In genomic region chr6:38572186-38572813, GRCh38 we compare ENCODE assay signal across 9 cellular contexts.
DNase-seq lines count a peak whose midpoint lies in the region; ATAC-seq, FAIRE-seq and TF ChIP-seq lines count a peak whose summit lies in the region.
"Had no signal": no experiment of that assay in that cellular context is flagged by ENCODE, and none has a peak within 500 bp of the region (broad histone marks: within the 10 kb centered on the region; RNA-seq: fewer than 3 reads in every experiment).

No MANE protein-coding gene starts in this region.

- H3K4me3 ChIP-seq in A673 (ENCODE audit: low read depth, low read length, poor library complexity, severe bottlenecking): no peak overlapping the region
- no peak overlapping the region for H3K4me3 ChIP-seq in GM12878

- BruUV-seq in A673 (replicated peaks; lab: Mats Ljungman, UMichigan): no TSS peak
- BruUV-seq in GM12878 (replicated peaks; lab: Mats Ljungman, UMichigan): no TSS peak

- no peaks in the 10 kb centered on the region for H3K36me3 ChIP-seq in A673 (ENCODE audit: insufficient read depth, low read length, poor library complexity, severe bottlenecking)
- H3K36me3 ChIP-seq in GM12878 (ENCODE audit: control insufficient read depth in 2 of 2, insufficient read depth in 2 of 2, low read length in 1 of 2): no peaks in the 10 kb centered on the region

- TF ChIP-seq CTCF in A673 (conservative IDR thresholded peaks at IDR 0.05; ENCODE audit: low read depth, low read length) (no peak), GM12878 (IDR thresholded peaks at IDR 0.05 in 2 of 3, conservative IDR thresholded peaks at IDR 0.05 in 1 of 3; ENCODE audit: control insufficient read depth in 2 of 3, extremely low read depth in 1 of 3, insufficient read depth in 1 of 3, low read depth in 3 of 3, low read length in 3 of 3) (no peak), osteocyte (IDR thresholded peaks at IDR 0.05) (no peak)

- RAD21 ChIA-PET in GM12878 (lab: Charles Lee; ENCODE audit: unreplicated experiment): interaction anchor here (0.6 to 2.0 kb wide), 5 partner anchors 24 to 789 kb away, joined by 3 to 7 read pairs (median 5); no protein-coding TSS in a partner anchor

- H3K27me3 Mint-ChIP-seq in osteocyte (ENCODE audit: unreplicated experiment): no peaks in the 10 kb centered on the region

- no peak overlapping the region for H3K27ac Mint-ChIP-seq in osteocyte (ENCODE audit: unreplicated experiment)

- SMC1A ChIA-PET in GM12878 (lab: Charles Lee; ENCODE audit: uncharacterized antibody, unreplicated experiment): interaction anchor here (0.7 to 5.4 kb wide), 7 partner anchors 8 to 539 kb away, joined by 3 to 36 read pairs (median 11); no protein-coding TSS in a partner anchor

- no peaks in the 10 kb centered on the region for H3K79me2 ChIP-seq in GM12878 (ENCODE audit: control insufficient read depth, insufficient read depth, low read length)

- H3K9me3 ChIP-seq in A673 (ENCODE audit: low read depth, low read length, poor library complexity, severe bottlenecking) (no peaks in the 10 kb centered on the region), GM12878 (replicated peaks; ENCODE audit: control insufficient read depth, insufficient read depth, low read length) (no peaks in the 10 kb centered on the region)

- POLR2A ChIA-PET in A673 (lab: Charles Lee; ENCODE audit: low non-redundant PET): no interaction called here
- POLR2A ChIA-PET in GM12878 (lab: Charles Lee): no interaction called here

- H3K4me1 Mint-ChIP-seq in osteocyte (ENCODE audit: unreplicated experiment): peaks cover 14% of the 10 kb centered on the region

- H4K20me1 ChIP-seq in GM12878 (ENCODE audit: control insufficient read depth, insufficient read depth): no peaks in the 10 kb centered on the region

- TF ChIP-seq RAD21 in GM12878 (IDR thresholded peaks at IDR 0.05; ENCODE audit: insufficient read depth, low read depth, low read length): no peak

- in situ Hi-C loops in GM12878 (cut with MboI): no loop called here

- peaks cover 8% of the 10 kb centered on the region for H3K36me3 Mint-ChIP-seq in osteocyte (ENCODE audit: unreplicated experiment)

- H3K27me3 ChIP-seq in A673 (replicated peaks; ENCODE audit: insufficient read depth, low read depth, low read length, poor library complexity) (no peaks in the 10 kb centered on the region), GM12878 (replicated peaks in 1 of 2; ENCODE audit: control insufficient read depth in 2 of 2, insufficient read depth in 2 of 2, low read length in 1 of 2) (no peaks in the 10 kb centered on the region)

- H3K4me1 ChIP-seq in A673 (ENCODE audit: insufficient read depth, low read length, poor library complexity, severe bottlenecking): peaks cover 4% of the 10 kb centered on the region
- H3K4me1 ChIP-seq in GM12878 (ENCODE audit: control insufficient read depth, insufficient read depth, low read length): no peaks in the 10 kb centered on the region

- no peak overlapping the region for H3K27ac ChIP-seq in A673 (ENCODE audit: low read depth, low read length, poor library complexity, severe bottlenecking)
- peak overlapping the region; percentile 14; the same call in 1 of the 2 replicates for H3K27ac ChIP-seq in GM12878 (ENCODE audit: control insufficient read depth, insufficient read depth)

- H3K9me3 Mint-ChIP-seq in osteocyte (ENCODE audit: unreplicated experiment): no peaks in the 10 kb centered on the region

- intact Hi-C loops in A673 (cut with micrococcal nuclease; ENCODE audit: unreplicated experiment): loop anchor here (10.0 kb wide), 1 partner anchor 1087 kb away; no protein-coding TSS in a partner anchor
- intact Hi-C loops in GM12878 (cut with micrococcal nuclease; ENCODE audit: unreplicated experiment): loop anchor here (5.0 kb wide), 2 partner anchors 100 to 540 kb away; no protein-coding TSS in a partner anchor

- peak; percentile 17 for DNase-seq in A673 (ENCODE audit: low spot score)
- peak; percentile 41 for DNase-seq in GM12878 (ENCODE audit: low read depth, low spot score)
- DNase-seq in activated gamma-delta T cell treated with Interleukin-2 at 50 U/mL for 16 hours: no peak
- DNase-seq in osteocyte (ENCODE audit: extremely low spot score, unreplicated experiment): no peak
- DNase-seq in NK-92 treated with Interleukin-12 subunit alpha and Interleukin-12 subunit beta, amount 100 ng/mL, for 24 hours (lab: John Stamatoyannopoulos, UW): no peak
- DNase-seq in T1000 (lab: John Stamatoyannopoulos, UW): no peak
- DNase-seq: KG1 had no signal

- no peak for TF ChIP-seq POLR2A in GM12878 (IDR thresholded peaks at IDR 0.05; ENCODE audit: low read depth, low read length)

- 0 out of 2 replicates have a peak overlapping the region, but pooled peaks have one; percentile 24 for H3K9ac ChIP-seq in GM12878 (ENCODE audit: control insufficient read depth, insufficient read depth, low read length)

- no peak overlapping the region for H3K4me3 Mint-ChIP-seq in osteocyte (ENCODE audit: unreplicated experiment)

- CTCF ChIA-PET in A673 (lab: Charles Lee): no interaction called here
- CTCF ChIA-PET in GM12878 (lab: Yijun Ruan, JAX): interaction anchor here (1.1 to 5.2 kb wide), 10 partner anchors 11 to 1037 kb away, joined by 3 to 67 read pairs (median 5); no protein-coding TSS in a partner anchor

- WGBS in GM12878 (ENCODE audit: insufficient coverage, insufficient replicate concordance, low lambda C conversion rate, missing lambda C conversion rate): 1% methylated on average over 3 of the region's 3 CpGs

- peak; percentile 78 for FAIRE-seq in GM12878 (lab: Jason Lieb, UNC)

- peak overlapping the region; percentile 68 for H2AFZ ChIP-seq in GM12878 (ENCODE audit: control insufficient read depth, low read depth, low read length)

- ATAC-seq in GM18861 (IDR thresholded peaks at IDR 0.05; ENCODE audit: unreplicated experiment): peak; percentile 75
- peak; percentile 68 for ATAC-seq in HG03135 (IDR thresholded peaks at IDR 0.05; ENCODE audit: unreplicated experiment)
- ATAC-seq in GM12878: peak; percentile 94

- peak overlapping the region; percentile 78 for H3K4me2 ChIP-seq in GM12878 (ENCODE audit: control insufficient read depth, insufficient read depth)

- no peak for TF ChIP-seq EP300 in GM12878 (IDR thresholded peaks at IDR 0.05; ENCODE audit: borderline replicate concordance in 1 of 2, control insufficient read depth in 1 of 2, low read depth in 2 of 2, low read length in 2 of 2)

TF ChIP-seq in GM12878, 131 proteins besides CTCF, POLR2A, EP300 and RAD21:
- TF ChIP-seq RBBP5 (conservative IDR thresholded peaks at IDR 0.05) (0 out of 2 replicates have a peak, but pooled peaks have one; percentile 46), CREB1 (IDR thresholded peaks at IDR 0.05; ENCODE audit: low read depth) (peak; percentile 37; the same call in 1 of the 2 replicates), BMI1 (IDR thresholded peaks at IDR 0.05; ENCODE audit: borderline replicate concordance) (no peak), ZNF207 (IDR thresholded peaks at IDR 0.05; ENCODE audit: borderline replicate concordance) (no peak), SIX5 (IDR thresholded peaks at IDR 0.05; ENCODE audit: low read depth, low read length, severe bottlenecking) (no peak), FOXM1 (IDR thresholded peaks at IDR 0.05; ENCODE audit: low read depth, low read length) (no peak), SP1 (IDR thresholded peaks at IDR 0.05; ENCODE audit: low read depth, low read length) (no peak), ASH2L (IDR thresholded peaks at IDR 0.05; ENCODE audit: borderline replicate concordance, low read depth) (0 out of 2 replicates have a peak, but pooled peaks have one; percentile 46), USF2 (IDR thresholded peaks at IDR 0.05; ENCODE audit: borderline replicate concordance, low read depth, low read length) (no peak), CBFB (IDR thresholded peaks at IDR 0.05; ENCODE audit: low read depth) (no peak), IRF4 (IDR thresholded peaks at IDR 0.05; ENCODE audit: low read depth, low read length) (no peak), MYC (IDR thresholded peaks at IDR 0.05; ENCODE audit: insufficient read depth, insufficient read length, insufficient replicate concordance, low read length, severe bottlenecking) (no peak), DPF2 (IDR thresholded peaks at IDR 0.05) (no peak), MTA3 (IDR thresholded peaks at IDR 0.05; ENCODE audit: borderline replicate concordance, low read length) (no peak)
- TF ChIP-seq, protein P1, sequence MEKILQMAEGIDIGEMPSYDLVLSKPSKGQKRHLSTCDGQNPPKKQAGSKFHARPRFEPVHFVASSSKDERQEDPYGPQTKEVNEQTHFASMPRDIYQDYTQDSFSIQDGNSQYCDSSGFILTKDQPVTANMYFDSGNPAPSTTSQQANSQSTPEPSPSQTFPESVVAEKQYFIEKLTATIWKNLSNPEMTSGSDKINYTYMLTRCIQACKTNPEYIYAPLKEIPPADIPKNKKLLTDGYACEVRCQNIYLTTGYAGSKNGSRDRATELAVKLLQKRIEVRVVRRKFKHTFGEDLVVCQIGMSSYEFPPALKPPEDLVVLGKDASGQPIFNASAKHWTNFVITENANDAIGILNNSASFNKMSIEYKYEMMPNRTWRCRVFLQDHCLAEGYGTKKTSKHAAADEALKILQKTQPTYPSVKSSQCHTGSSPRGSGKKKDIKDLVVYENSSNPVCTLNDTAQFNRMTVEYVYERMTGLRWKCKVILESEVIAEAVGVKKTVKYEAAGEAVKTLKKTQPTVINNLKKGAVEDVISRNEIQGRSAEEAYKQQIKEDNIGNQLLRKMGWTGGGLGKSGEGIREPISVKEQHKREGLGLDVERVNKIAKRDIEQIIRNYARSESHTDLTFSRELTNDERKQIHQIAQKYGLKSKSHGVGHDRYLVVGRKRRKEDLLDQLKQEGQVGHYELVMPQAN (conservative IDR thresholded peaks at IDR 0.05): no peak

Comparison
In these comparisons a context has a peak if more than half of its experiments do, and no peak if none do; other contexts are left out.
1. DNase-seq: peak in A673 (single experiment) and GM12878 (single experiment); none in activated gamma-delta T cell treated with Interleukin-2 at 50 U/mL for 16 hours (single experiment), osteocyte (single experiment), NK-92 treated with Interleukin-12 subunit alpha and Interleukin-12 subunit beta, amount 100 ng/mL, for 24 hours (single experiment) and T1000 (single experiment).
2. Peak in every context shown above with its lines, with median percentiles within 50 percentile points of each other: ATAC-seq.